ENCODE assay signal across 18 cellular contexts in the genomic region with DNA sequence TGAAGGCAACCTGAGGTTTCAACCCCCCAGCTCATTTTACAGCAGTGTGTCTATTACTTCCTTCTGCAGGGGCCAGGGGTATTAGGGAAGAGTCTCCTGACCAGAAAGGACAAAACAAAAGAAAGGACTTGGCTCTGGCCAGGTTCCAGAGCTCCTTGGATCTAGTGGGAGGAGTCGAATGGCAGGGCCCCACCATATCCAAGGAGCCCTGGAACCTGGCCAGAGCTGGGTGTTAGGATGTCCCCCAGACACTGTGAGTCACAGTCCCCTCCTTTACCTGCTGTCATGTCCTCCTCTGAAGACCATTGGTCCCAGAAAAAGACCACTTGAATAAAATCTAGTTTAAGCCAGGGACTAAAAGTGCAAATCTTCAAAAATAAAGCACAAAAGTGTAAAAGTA.
DNase-seq lines count a peak whose midpoint lies in the region; ATAC-seq and TF ChIP-seq lines count a peak whose summit lies in the region.
"Had no signal": no experiment of that assay in that cellular context is flagged by ENCODE, and none has a peak within 500 bp of the region (broad histone marks: within the 10 kb centered on the region; RNA-seq: fewer than 3 reads in every experiment).

No MANE protein-coding gene starts in this region.

- H3K4me3 Mint-ChIP-seq in activated naive CD4-positive, alpha-beta T cell treated with anti-CD3 and anti-CD28 coated beads for 36 hours, result no peak overlapping the region
- no peak overlapping the region for H3K4me3 Mint-ChIP-seq in activated naive CD8-positive, alpha-beta T cell treated with anti-CD3 and anti-CD28 coated beads for 36 hours
- H3K4me3 Mint-ChIP-seq: CD4-positive, alpha-beta memory T cell had no signal

- CTCF ChIA-PET in activated naive CD4-positive, alpha-beta T cell treated with anti-CD3 and anti-CD28 coated beads for 36 hours (lab: Charles Lee), result interaction anchor here (0.9 kb wide), 1 partner anchor 318 kb away, joined by 3 read pairs; no protein-coding TSS in a partner anchor

- H3K27me3 ChIP-seq in right cardiac atrium (ENCODE audit: control insufficient read depth, insufficient read depth) (no peaks in the 10 kb centered on the region), left ventricle myocardium inferior (ENCODE audit: low read depth) (no peaks in the 10 kb centered on the region), MG63 (no peaks in the 10 kb centered on the region)
- H3K27me3 ChIP-seq: adrenal gland, dorsolateral prefrontal cortex, esophagus muscularis mucosa, suprapubic skin had no signal

- H3K27ac Mint-ChIP-seq in activated naive CD4-positive, alpha-beta T cell treated with anti-CD3 and anti-CD28 coated beads for 36 hours, result no peak overlapping the region
- no peak overlapping the region for H3K27ac Mint-ChIP-seq in activated naive CD8-positive, alpha-beta T cell treated with anti-CD3 and anti-CD28 coated beads for 36 hours

- H3K4me1 Mint-ChIP-seq in activated naive CD4-positive, alpha-beta T cell treated with anti-CD3 and anti-CD28 coated beads for 36 hours (ENCODE audit: low read depth), result peaks cover 1% of the 10 kb centered on the region
- H3K4me1 Mint-ChIP-seq in activated naive CD8-positive, alpha-beta T cell treated with anti-CD3 and anti-CD28 coated beads for 36 hours, result no peaks in the 10 kb centered on the region

- peaks cover 17% of the 10 kb centered on the region for H3K36me3 Mint-ChIP-seq in activated naive CD4-positive, alpha-beta T cell treated with anti-CD3 and anti-CD28 coated beads for 36 hours (ENCODE audit: low read depth)
- H3K36me3 Mint-ChIP-seq in activated naive CD8-positive, alpha-beta T cell treated with anti-CD3 and anti-CD28 coated beads for 36 hours, result peaks cover 18% of the 10 kb centered on the region

- DNase-seq in right cardiac atrium (peak in 2 of 3 donors; percentile 55 to 65), left ventricle myocardium inferior (no peak), NCI-H2029 (lab: John Stamatoyannopoulos, UW) (peak; percentile 69), ecto neural progenitor cell (ENCODE audit: low spot score) (peak; percentile 6), MG63 (no peak)
- DNase-seq in activated naive CD4-positive, alpha-beta T cell treated with anti-CD3 and anti-CD28 coated beads for 36 hours, result no peak
- no peak for DNase-seq in activated naive CD8-positive, alpha-beta T cell treated with anti-CD3 and anti-CD28 coated beads for 36 hours
- DNase-seq: activated CD4-positive, alpha-beta T cell treated with anti-CD3 and anti-CD28 coated beads for 48 hours; CD4-positive, alpha-beta memory T cell; dorsolateral prefrontal cortex; NCI-H187; NCI-H526; SIG-M5; T-helper 1 cell had no signal

- intact Hi-C loops in right cardiac atrium (cut with DNase I) (no loop called here), left ventricle myocardium inferior (cut with micrococcal nuclease) (no loop called here)
- intact Hi-C loops in activated naive CD4-positive, alpha-beta T cell treated with anti-CD3 and anti-CD28 coated beads for 36 hours (cut with micrococcal nuclease), result no loop called here

- no peak overlapping the region for H3K4me3 ChIP-seq in right cardiac atrium (ENCODE audit: low read length)
- H3K4me3 ChIP-seq in left ventricle myocardium inferior, result no peak overlapping the region
- no peak overlapping the region for H3K4me3 ChIP-seq in MG63
- H3K4me3 ChIP-seq: adrenal gland, dorsolateral prefrontal cortex, esophagus muscularis mucosa, suprapubic skin had no signal

- H3K27ac ChIP-seq in right cardiac atrium (ENCODE audit: low read length) (no peak overlapping the region), left ventricle myocardium inferior (replicated peaks) (no peak overlapping the region)
- H3K27ac ChIP-seq: adrenal gland, dorsolateral prefrontal cortex, esophagus muscularis mucosa, suprapubic skin had no signal

- no peaks in the 10 kb centered on the region for H3K27me3 Mint-ChIP-seq in activated naive CD4-positive, alpha-beta T cell treated with anti-CD3 and anti-CD28 coated beads for 36 hours (ENCODE audit: low read depth)
- H3K27me3 Mint-ChIP-seq in activated naive CD8-positive, alpha-beta T cell treated with anti-CD3 and anti-CD28 coated beads for 36 hours, result no peaks in the 10 kb centered on the region
- H3K27me3 Mint-ChIP-seq: CD4-positive, alpha-beta memory T cell had no signal

- H3K4me1 ChIP-seq in right cardiac atrium (ENCODE audit: control insufficient read depth, insufficient read depth, low read length) (no peaks in the 10 kb centered on the region), left ventricle myocardium inferior (peaks cover 11% of the 10 kb centered on the region)
- H3K4me1 ChIP-seq: adrenal gland, suprapubic skin had no signal

- H3K9me3 Mint-ChIP-seq in activated naive CD4-positive, alpha-beta T cell treated with anti-CD3 and anti-CD28 coated beads for 36 hours, result no peaks in the 10 kb centered on the region
- H3K9me3 Mint-ChIP-seq in activated naive CD8-positive, alpha-beta T cell treated with anti-CD3 and anti-CD28 coated beads for 36 hours, result no peaks in the 10 kb centered on the region
- H3K9me3 Mint-ChIP-seq: CD4-positive, alpha-beta memory T cell had no signal

- 12% methylated on average over 1 of the region's 1 CpG for WGBS in right cardiac atrium

- no peak for TF ChIP-seq CTCF in left ventricle myocardium inferior (IDR thresholded peaks at IDR 0.05; ENCODE audit: borderline replicate concordance)

- no peaks in the 10 kb centered on the region for H3K9me3 ChIP-seq in right cardiac atrium (ENCODE audit: control insufficient read depth, low read length)
- H3K9me3 ChIP-seq in left ventricle myocardium inferior (replicated peaks), result no peaks in the 10 kb centered on the region
- H3K9me3 ChIP-seq in MG63, result no peaks in the 10 kb centered on the region
- H3K9me3 ChIP-seq: adrenal gland, esophagus muscularis mucosa, suprapubic skin had no signal

- peak in 1 of 2 donors; percentile 48 for ATAC-seq in right cardiac atrium
- no peak for ATAC-seq in HG02981 (IDR thresholded peaks at IDR 0.05; ENCODE audit: unreplicated experiment)

- H3K36me3 ChIP-seq in left ventricle myocardium inferior (peaks cover 33% of the 10 kb centered on the region), MG63 (no peaks in the 10 kb centered on the region; the same call in 1 of the 2 replicates)

Comparison
In these comparisons a context has a peak if more than half of its experiments do, and no peak if none do; other contexts are left out.
1. DNase-seq: peak in right cardiac atrium (2 of 3), NCI-H2029 (single experiment) and ecto neural progenitor cell (single experiment); none in left ventricle myocardium inferior (single experiment), activated naive CD4-positive, alpha-beta T cell treated with anti-CD3 and anti-CD28 coated beads for 36 hours (single experiment), MG63 (single experiment) and activated naive CD8-positive, alpha-beta T cell treated with anti-CD3 and anti-CD28 coated beads for 36 hours (single experiment).